ENCODE assay signal across 14 cellular contexts in genomic region chr6:79413562-79414002, GRCh38.
A peak's percentile ranks its signal among the peaks of the same experiment; 100 is the strongest.
DNase-seq lines count a peak whose midpoint lies in the region; ATAC-seq, FAIRE-seq and TF ChIP-seq lines count a peak whose summit lies in the region.
"Had no signal": no experiment of that assay in that cellular context is flagged by ENCODE, and none has a peak within 500 bp of the region (broad histone marks: within the 10 kb centered on the region; RNA-seq: fewer than 3 reads in every experiment).

No MANE protein-coding gene starts in this region.

- no peaks in the 10 kb centered on the region for H3K9me2 ChIP-seq in GM23338 (ENCODE audit: insufficient read depth)
- H3K9me2 ChIP-seq in PC-3 (replicated peaks; ENCODE audit: low read length) = no peaks in the 10 kb centered on the region

- CTCF ChIA-PET in PC-3 (lab: Charles Lee) = no interaction called here

- H4K20me1 ChIP-seq in GM23338 (replicated peaks; ENCODE audit: insufficient read depth) = no peaks in the 10 kb centered on the region
- H4K20me1 ChIP-seq in PC-3 (ENCODE audit: low read length) = no peaks in the 10 kb centered on the region
- H4K20me1 ChIP-seq: BLaER1 treated with 17β-estradiol and CSF1 and Interleukin-3, amounts not matched to agents 10 nM and 100 nM had no signal

- no peak overlapping the region for H2AFZ ChIP-seq in GM23338
- H2AFZ ChIP-seq in PC-3 (ENCODE audit: low read length) = peak overlapping the region; percentile 39; the same call in 1 of the 2 replicates

- H3K36me3 Mint-ChIP-seq in GM23338 (ENCODE audit: low read depth) = no peaks in the 10 kb centered on the region
- H3K36me3 Mint-ChIP-seq in mesothelial cell of epicardium = no peaks in the 10 kb centered on the region
- H3K36me3 Mint-ChIP-seq: activated CD8-positive, alpha-beta memory T cell treated with anti-CD3 and anti-CD28 coated beads, Interleukin-2, amount 10 ng/mL, durations not matched to agents 7 days and 5 days; activated naive CD4-positive, alpha-beta T cell treated with anti-CD3 and anti-CD28 coated beads, Interleukin-2, amount 50 U/mL, for 24 hours had no signal

- H3K9ac ChIP-seq in PC-3 (ENCODE audit: low read length) = no peak overlapping the region
- H3K9ac ChIP-seq in kidney (ENCODE audit: low read length in 2 of 2) = no peak overlapping the region
- H3K9ac ChIP-seq: BLaER1 treated with 17β-estradiol and CSF1 and Interleukin-3, amounts not matched to agents 10 nM and 100 nM had no signal

- no peaks in the 10 kb centered on the region for H3K79me2 ChIP-seq in GM23338 (replicated peaks; ENCODE audit: insufficient read depth)
- no peaks in the 10 kb centered on the region for H3K79me2 ChIP-seq in PC-3 (ENCODE audit: low read length)

- no peak for FAIRE-seq in kidney (lab: Jason Lieb, UNC)
- FAIRE-seq: TTC549 had no signal

- ATAC-seq in GM23338 (no peak), PC-3 (no peak; the same call in 1 of the 2 replicates), esophagus mucosa (peak; percentile 55), GM19467 (IDR thresholded peaks at IDR 0.05; ENCODE audit: unreplicated experiment) (no peak), HG03571 (IDR thresholded peaks at IDR 0.05; ENCODE audit: unreplicated experiment) (no peak)
- ATAC-seq: activated CD8-positive, alpha-beta memory T cell treated with anti-CD3 and anti-CD28 coated beads, Interleukin-2, amount 10 ng/mL, durations not matched to agents 7 days and 5 days had no signal

- H3K4me3 Mint-ChIP-seq in GM23338 = 0 out of 3 replicates have a peak overlapping the region, but pooled peaks have one; percentile 5
- no peak overlapping the region for H3K4me3 Mint-ChIP-seq in mesothelial cell of epicardium
- H3K4me3 Mint-ChIP-seq: activated CD8-positive, alpha-beta memory T cell treated with anti-CD3 and anti-CD28 coated beads, Interleukin-2, amount 10 ng/mL, durations not matched to agents 7 days and 5 days; activated naive CD4-positive, alpha-beta T cell treated with anti-CD3 and anti-CD28 coated beads, Interleukin-2, amount 50 U/mL, for 24 hours had no signal

- DNase-seq in GM23338 (ENCODE audit: low spot score) (no peak), PC-3 (peak; percentile 51), mesothelial cell of epicardium (ENCODE audit: low spot score in 2 of 2, unreplicated experiment in 2 of 2) (no peak), SKM-1 treated with dmso at 0.1 percent for 144 hours (lab: John Stamatoyannopoulos, UW; ENCODE audit: unreplicated experiment) (no peak), kidney (no peak)
- DNase-seq: activated CD8-positive, alpha-beta memory T cell treated with anti-CD3 and anti-CD28 coated beads, Interleukin-2, amount 10 ng/mL, durations not matched to agents 7 days and 5 days; MM.1S; RPMI8226 had no signal

- H3K27me3 Mint-ChIP-seq in GM23338 (ENCODE audit: insufficient read depth, low read depth, poor library complexity) (peaks cover 3% of the 10 kb centered on the region), mesothelial cell of epicardium (ENCODE audit: low read depth) (no peaks in the 10 kb centered on the region)
- H3K27me3 Mint-ChIP-seq: activated CD8-positive, alpha-beta memory T cell treated with anti-CD3 and anti-CD28 coated beads, Interleukin-2, amount 10 ng/mL, durations not matched to agents 7 days and 5 days; activated naive CD4-positive, alpha-beta T cell treated with anti-CD3 and anti-CD28 coated beads, Interleukin-2, amount 50 U/mL, for 24 hours had no signal

- peak overlapping the region; percentile 89 for H3K27ac Mint-ChIP-seq in GM23338
- peak overlapping the region; percentile 63 for H3K27ac Mint-ChIP-seq in mesothelial cell of epicardium
- H3K27ac Mint-ChIP-seq: activated CD8-positive, alpha-beta memory T cell treated with anti-CD3 and anti-CD28 coated beads, Interleukin-2, amount 10 ng/mL, durations not matched to agents 7 days and 5 days; activated naive CD4-positive, alpha-beta T cell treated with anti-CD3 and anti-CD28 coated beads, Interleukin-2, amount 50 U/mL, for 24 hours had no signal

- BruUV-seq in PC-3 (replicated peaks; lab: Mats Ljungman, UMichigan) = no TSS peak

- H3K4me2 ChIP-seq in GM23338 = peak overlapping the region; percentile 12
- H3K4me2 ChIP-seq in PC-3 (ENCODE audit: low read length) = 0 out of 2 replicates have a peak overlapping the region, but pooled peaks have one; percentile 11
- H3K4me2 ChIP-seq: BLaER1 treated with 17β-estradiol and CSF1 and Interleukin-3, amounts not matched to agents 10 nM and 100 nM had no signal

- POLR2A ChIA-PET in PC-3 (lab: Charles Lee; ENCODE audit: unreplicated experiment) = no interaction called here

- H3K9me3 Mint-ChIP-seq in GM23338 = no peaks in the 10 kb centered on the region
- no peaks in the 10 kb centered on the region for H3K9me3 Mint-ChIP-seq in mesothelial cell of epicardium
- H3K9me3 Mint-ChIP-seq: activated naive CD4-positive, alpha-beta T cell treated with anti-CD3 and anti-CD28 coated beads, Interleukin-2, amount 50 U/mL, for 24 hours had no signal

- H3K36me3 ChIP-seq in GM23338 (ENCODE audit: insufficient read depth) = no peaks in the 10 kb centered on the region
- H3K36me3 ChIP-seq in PC-3 (ENCODE audit: low read depth, low read length) = no peaks in the 10 kb centered on the region
- no peaks in the 10 kb centered on the region for H3K36me3 ChIP-seq in kidney (ENCODE audit: control insufficient read depth in 1 of 2, insufficient read depth in 2 of 2, low read length in 2 of 2)
- H3K36me3 ChIP-seq: BLaER1 treated with 17β-estradiol and CSF1 and Interleukin-3, amounts not matched to agents 10 nM and 100 nM had no signal

- intact Hi-C loops in PC-3 (cut with micrococcal nuclease) (no loop called here), kidney (cut with DNase I) (no loop called here)

- TF ChIP-seq CTCF in GM23338 (conservative IDR thresholded peaks at IDR 0.05; ENCODE audit: low read depth in 2 of 2) (no peak), PC-3 (conservative IDR thresholded peaks at IDR 0.05; ENCODE audit: low read depth, low read length) (no peak), mesothelial cell of epicardium (IDR thresholded peaks at IDR 0.05; ENCODE audit: unreplicated experiment) (no peak), kidney (IDR thresholded peaks at IDR 0.05; ENCODE audit: borderline replicate concordance, extremely low read depth, insufficient read depth) (no peak)

- H3K4me1 ChIP-seq in GM23338 (ENCODE audit: insufficient read depth) = peaks cover 34% of the 10 kb centered on the region
- peaks cover 8% of the 10 kb centered on the region for H3K4me1 ChIP-seq in PC-3 (ENCODE audit: insufficient read depth, low read length)
- H3K4me1 ChIP-seq in kidney (ENCODE audit: control insufficient read depth in 1 of 2, insufficient read depth in 1 of 2, low read depth in 1 of 2, low read length in 2 of 2) = no peaks in the 10 kb centered on the region
- H3K4me1 ChIP-seq: BLaER1 treated with 17β-estradiol and CSF1 and Interleukin-3, amounts not matched to agents 10 nM and 100 nM had no signal

- no peaks in the 10 kb centered on the region for H3K9me3 ChIP-seq in PC-3 (ENCODE audit: low read length)
- no peaks in the 10 kb centered on the region for H3K9me3 ChIP-seq in kidney (ENCODE audit: control insufficient read depth in 1 of 2, low read length in 2 of 2)
- H3K9me3 ChIP-seq: BLaER1 treated with 17β-estradiol and CSF1 and Interleukin-3, amounts not matched to agents 10 nM and 100 nM had no signal

- peaks cover 35% of the 10 kb centered on the region for H3K4me1 Mint-ChIP-seq in GM23338
- H3K4me1 Mint-ChIP-seq in mesothelial cell of epicardium = peaks cover 24% of the 10 kb centered on the region
- H3K4me1 Mint-ChIP-seq: activated CD8-positive, alpha-beta memory T cell treated with anti-CD3 and anti-CD28 coated beads, Interleukin-2, amount 10 ng/mL, durations not matched to agents 7 days and 5 days; activated naive CD4-positive, alpha-beta T cell treated with anti-CD3 and anti-CD28 coated beads, Interleukin-2, amount 50 U/mL, for 24 hours had no signal

- H3K4me3 ChIP-seq in GM23338 = no peak overlapping the region
- no peak overlapping the region for H3K4me3 ChIP-seq in PC-3 (ENCODE audit: low read length)
- no peak overlapping the region for H3K4me3 ChIP-seq in kidney (ENCODE audit: low read length in 2 of 2)
- H3K4me3 ChIP-seq: BLaER1 treated with 17β-estradiol and CSF1 and Interleukin-3, amounts not matched to agents 10 nM and 100 nM had no signal

- no peaks in the 10 kb centered on the region for H3F3A ChIP-seq in GM23338 (replicated peaks; ENCODE audit: low read depth)
- no peaks in the 10 kb centered on the region for H3F3A ChIP-seq in PC-3 (ENCODE audit: low read length, unreplicated experiment)

- H3K27me3 ChIP-seq in GM23338 (ENCODE audit: insufficient read depth) (no peaks in the 10 kb centered on the region), PC-3 (ENCODE audit: low read length) (no peaks in the 10 kb centered on the region)
- H3K27me3 ChIP-seq: BLaER1 treated with 17β-estradiol and CSF1 and Interleukin-3, amounts not matched to agents 10 nM and 100 nM had no signal

- H3K27ac ChIP-seq in GM23338 (ENCODE audit: low read depth) (peak overlapping the region; percentile 65; the same call in 1 of the 2 replicates), PC-3 (ENCODE audit: low read length) (no peak overlapping the region), kidney (ENCODE audit: low read depth in 2 of 2, low read length in 2 of 2) (no peak overlapping the region)
- H3K27ac ChIP-seq: BLaER1 treated with 17β-estradiol and CSF1 and Interleukin-3, amounts not matched to agents 10 nM and 100 nM had no signal

TF ChIP-seq in GM23338, 12 proteins besides CTCF, POLR2A, EP300 and RAD21:
- TF ChIP-seq EZH2phosphoT487 (IDR thresholded peaks at IDR 0.05; ENCODE audit: unreplicated experiment) (no peak), NANOG (IDR thresholded peaks at IDR 0.05; ENCODE audit: borderline replicate concordance) (peak; percentile 21; the same call in 1 of the 2 replicates)
